In genomic region chr6:109690740-109691687, GRCh38 we compare ENCODE assay signal across 1 cellular context.
A peak's percentile ranks its signal among the peaks of the same experiment; 100 is the strongest.
TF ChIP-seq lines count a peak whose summit lies in the region.

Gene AK9 (minus strand): TSS chr6:109691202. CDS start chr6:109675745, 15,457 bp downstream.
Gene FIG4 (plus strand): TSS chr6:109691296. CDS start chr6:109691436, 140 bp downstream.

TF ChIP-seq in K562, 482 proteins besides CTCF, POLR2A, EP300 and RAD21 (continued from another document and continues in another):
- TF ChIP-seq ZBTB11 (CRISPR knock-in tag; IDR thresholded peaks at IDR 0.05) (no peak), ZNF133 (CRISPR knock-in tag; IDR thresholded peaks at IDR 0.05) (no peak), ZNF740 (CRISPR knock-in tag; IDR thresholded peaks at IDR 0.05) (no peak), ZNF740 (tag; IDR thresholded peaks at IDR 0.05) (no peak), SMAD4 (CRISPR knock-in tag; conservative IDR thresholded peaks at IDR 0.05) (0 out of 2 replicates have a peak, but pooled peaks have one; percentile 40), SLC30A9 (CRISPR knock-in tag; IDR thresholded peaks at IDR 0.05) (no peak), RREB1 (CRISPR knock-in tag; IDR thresholded peaks at IDR 0.05) (peak; percentile 71), PCBP2 (IDR thresholded peaks at IDR 0.05; ENCODE audit: low read depth, low read length, poor library complexity, severe bottlenecking) (no peak), SRSF9 (IDR thresholded peaks at IDR 0.05; ENCODE audit: borderline replicate concordance, low read depth, low read length) (no peak), TRIM25 (IDR thresholded peaks at IDR 0.05; ENCODE audit: borderline replicate concordance) (no peak), ZBTB43 (CRISPR knock-in tag; IDR thresholded peaks at IDR 0.05) (no peak), RHOXF2B (CRISPR knock-in tag; conservative IDR thresholded peaks at IDR 0.05) (no peak), SRSF3 (IDR thresholded peaks at IDR 0.05; ENCODE audit: insufficient read depth, low read length) (no peak), DMBX1 (CRISPR knock-in tag; IDR thresholded peaks at IDR 0.05; ENCODE audit: borderline replicate concordance) (no peak), TCF15 (CRISPR knock-in tag; IDR thresholded peaks at IDR 0.05) (no peak), DIDO1 (tag; IDR thresholded peaks at IDR 0.05; ENCODE audit: low read depth) (peak; percentile 61; the same call in 1 of the 2 replicates), TCFL5 (CRISPR knock-in tag; conservative IDR thresholded peaks at IDR 0.05) (no peak), ZNF134 (CRISPR knock-in tag; conservative IDR thresholded peaks at IDR 0.05) (no peak), ETS1 (conservative IDR thresholded peaks at IDR 0.05; ENCODE audit: control insufficient read depth, low read depth, low read length) (no peak), GTF2A2 (tag; IDR thresholded peaks at IDR 0.05) (no peak), STAG1 (CRISPR knock-in tag; IDR thresholded peaks at IDR 0.05; ENCODE audit: borderline replicate concordance) (no peak), KLF13 (tag; IDR thresholded peaks at IDR 0.05; ENCODE audit: borderline replicate concordance, low read depth) (no peak), ZNF280B (CRISPR knock-in tag; IDR thresholded peaks at IDR 0.05) (no peak), BMI1 (IDR thresholded peaks at IDR 0.05; ENCODE audit: low read length) (no peak), ZNF121 (CRISPR knock-in tag; conservative IDR thresholded peaks at IDR 0.05) (no peak), TRIM28 (IDR thresholded peaks at IDR 0.05) (no peak), E4F1 (CRISPR knock-in tag; IDR thresholded peaks at IDR 0.05; ENCODE audit: borderline replicate concordance) (no peak), RNF219 (CRISPR knock-in tag; IDR thresholded peaks at IDR 0.05) (no peak)
